In genomic region chrX:6782831-6783230, GRCh38 we compare ENCODE assay signal across 8 cellular contexts.
"Had no signal": no experiment of that assay in that cellular context is flagged by ENCODE, and none has a peak within 500 bp of the region (broad histone marks: within the 10 kb centered on the region; RNA-seq: fewer than 3 reads in every experiment).

No MANE protein-coding gene starts in this region.

- DNase-seq: H9, HCEC 1CT, IMR-90, KG1 had no signal

- FAIRE-seq: H1, H54, HTR-8/SVneo, K562 had no signal
